ENCODE assay signal across 13 cellular contexts in the genomic region with DNA sequence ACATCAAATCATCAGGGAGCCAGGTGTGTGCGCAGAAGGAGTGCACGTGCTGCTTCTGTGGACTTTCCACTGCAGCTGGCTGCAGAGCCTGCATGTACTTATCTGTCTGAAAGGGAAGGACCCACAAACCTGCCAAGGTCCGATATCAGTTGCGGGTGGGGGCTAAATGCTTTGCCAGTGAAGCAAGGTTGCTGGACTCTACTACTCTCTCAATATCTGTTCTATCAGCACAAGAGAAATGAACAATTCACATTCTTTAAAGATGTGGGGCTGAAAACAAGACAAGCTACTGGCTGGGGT.
"Had no signal": no experiment of that assay in that cellular context is flagged by ENCODE, and none has a peak within 500 bp of the region (broad histone marks: within the 10 kb centered on the region; RNA-seq: fewer than 3 reads in every experiment).

No MANE protein-coding gene starts in this region.

- H3K27ac Mint-ChIP-seq: activated B cell treated with CpG ODN at 0.5 μM for 24 hours; activated CD4-positive, alpha-beta T cell treated with anti-CD3 and anti-CD28 coated beads, Interleukin-2, amount 10 ng/mL, durations not matched to agents 24 days and 14 days; activated naive CD4-positive, alpha-beta T cell treated with anti-CD3 and anti-CD28 coated beads, Interleukin-2, amount 10 ng/mL, durations not matched to agents 7 days and 5 days; activated T-helper 17 cell treated with anti-CD3 and anti-CD28 coated beads, Interleukin-2, amount 50 U/mL, for 72 hours; natural killer cell treated with Interleukin-12 subunit alpha and Interleukin-12 subunit beta and Interleukin-15 and Interleukin-18, amount 100 ng/mL, for 72 hours; stimulated activated memory B cell treated with anti-CD40 and anti-IgM and Interleukin-4, amounts not matched to agents 10 μg/mL and 1 μg/mL and 100 μg/mL, for 72 hours had no signal

- H3K27me3 Mint-ChIP-seq: activated B cell treated with CpG ODN at 0.5 μM for 24 hours; activated naive CD4-positive, alpha-beta T cell treated with anti-CD3 and anti-CD28 coated beads, Interleukin-2, amount 10 ng/mL, durations not matched to agents 7 days and 5 days; activated T-helper 17 cell treated with anti-CD3 and anti-CD28 coated beads, Interleukin-2, amount 50 U/mL, for 72 hours; central memory CD8-positive, alpha-beta T cell; natural killer cell treated with Interleukin-12 subunit alpha and Interleukin-12 subunit beta and Interleukin-15 and Interleukin-18, amount 100 ng/mL, for 72 hours; stimulated activated memory B cell treated with anti-CD40 and anti-IgM and Interleukin-4, amounts not matched to agents 10 μg/mL and 1 μg/mL and 100 μg/mL, for 72 hours had no signal

- H3K27ac ChIP-seq: epithelial cell of prostate had no signal

- DNase-seq: activated B cell treated with CpG ODN at 0.5 μM for 24 hours; activated CD4-positive, alpha-beta T cell treated with anti-CD3 and anti-CD28 coated beads, Interleukin-2, amount 10 ng/mL, durations not matched to agents 24 days and 14 days; activated CD8-positive, alpha-beta memory T cell treated with anti-CD3 and anti-CD28 coated beads for 24 hours; activated naive CD4-positive, alpha-beta T cell treated with anti-CD3 and anti-CD28 coated beads, Interleukin-2, amount 10 ng/mL, durations not matched to agents 7 days and 5 days; adrenal gland; effector memory CD4-positive, alpha-beta T cell; hippocampal formation; T-helper 2 cell had no signal

- H3K4me3 Mint-ChIP-seq: activated B cell treated with CpG ODN at 0.5 μM for 24 hours; activated CD4-positive, alpha-beta T cell treated with anti-CD3 and anti-CD28 coated beads, Interleukin-2, amount 10 ng/mL, durations not matched to agents 24 days and 14 days; activated naive CD4-positive, alpha-beta T cell treated with anti-CD3 and anti-CD28 coated beads, Interleukin-2, amount 10 ng/mL, durations not matched to agents 7 days and 5 days; activated T-helper 17 cell treated with anti-CD3 and anti-CD28 coated beads, Interleukin-2, amount 50 U/mL, for 72 hours; central memory CD8-positive, alpha-beta T cell; natural killer cell treated with Interleukin-12 subunit alpha and Interleukin-12 subunit beta and Interleukin-15 and Interleukin-18, amount 100 ng/mL, for 72 hours; stimulated activated memory B cell treated with anti-CD40 and anti-IgM and Interleukin-4, amounts not matched to agents 10 μg/mL and 1 μg/mL and 100 μg/mL, for 72 hours had no signal

- H3K36me3 ChIP-seq: adrenal gland had no signal

- H3K4me3 ChIP-seq: adrenal gland had no signal

- H3K9me3 ChIP-seq: adrenal gland had no signal

- ATAC-seq: activated T-helper 17 cell treated with anti-CD3 and anti-CD28 coated beads, Interleukin-2, amount 50 U/mL, for 72 hours; natural killer cell treated with Interleukin-12 subunit alpha and Interleukin-12 subunit beta and Interleukin-15 and Interleukin-18, amount 100 ng/mL, for 72 hours; stimulated activated memory B cell treated with anti-CD40 and anti-IgM and Interleukin-4, amounts not matched to agents 10 μg/mL and 1 μg/mL and 100 μg/mL, for 72 hours had no signal

- H3K36me3 Mint-ChIP-seq: activated naive CD4-positive, alpha-beta T cell treated with anti-CD3 and anti-CD28 coated beads, Interleukin-2, amount 10 ng/mL, durations not matched to agents 7 days and 5 days; natural killer cell treated with Interleukin-12 subunit alpha and Interleukin-12 subunit beta and Interleukin-15 and Interleukin-18, amount 100 ng/mL, for 72 hours had no signal

- H3K4me1 Mint-ChIP-seq: activated B cell treated with CpG ODN at 0.5 μM for 24 hours; activated CD4-positive, alpha-beta T cell treated with anti-CD3 and anti-CD28 coated beads, Interleukin-2, amount 10 ng/mL, durations not matched to agents 24 days and 14 days; activated naive CD4-positive, alpha-beta T cell treated with anti-CD3 and anti-CD28 coated beads, Interleukin-2, amount 10 ng/mL, durations not matched to agents 7 days and 5 days; activated T-helper 17 cell treated with anti-CD3 and anti-CD28 coated beads, Interleukin-2, amount 50 U/mL, for 72 hours; central memory CD8-positive, alpha-beta T cell; stimulated activated memory B cell treated with anti-CD40 and anti-IgM and Interleukin-4, amounts not matched to agents 10 μg/mL and 1 μg/mL and 100 μg/mL, for 72 hours had no signal

- H3K9me3 Mint-ChIP-seq: activated CD4-positive, alpha-beta T cell treated with anti-CD3 and anti-CD28 coated beads, Interleukin-2, amount 10 ng/mL, durations not matched to agents 24 days and 14 days; activated naive CD4-positive, alpha-beta T cell treated with anti-CD3 and anti-CD28 coated beads, Interleukin-2, amount 10 ng/mL, durations not matched to agents 7 days and 5 days; activated T-helper 17 cell treated with anti-CD3 and anti-CD28 coated beads, Interleukin-2, amount 50 U/mL, for 72 hours; central memory CD8-positive, alpha-beta T cell; natural killer cell treated with Interleukin-12 subunit alpha and Interleukin-12 subunit beta and Interleukin-15 and Interleukin-18, amount 100 ng/mL, for 72 hours had no signal

- H3K27me3 ChIP-seq: adrenal gland had no signal
